ENCODE assay signal across 8 cellular contexts in the genomic region with DNA sequence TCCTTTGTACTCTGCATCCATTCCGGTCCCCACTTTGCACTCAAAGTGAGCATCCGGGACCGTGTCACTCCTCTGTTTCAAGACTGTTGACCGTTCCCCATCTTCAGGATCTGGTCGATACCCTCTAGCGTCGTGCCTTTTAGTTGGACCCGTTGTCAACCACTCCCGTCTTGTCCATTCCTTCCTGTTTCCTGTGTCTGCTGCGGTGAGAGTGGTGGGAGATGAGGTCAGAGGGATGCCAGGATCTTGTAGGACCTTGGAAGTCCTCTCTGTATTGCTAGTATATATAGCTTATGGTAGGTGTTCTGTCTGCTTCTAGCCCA. TPM values are rescaled to one million over a fixed set of nuclear protein-coding genes. Genes with fewer than 3 reads are reported as not detected.
DNase-seq lines count a peak whose midpoint lies in the region; ATAC-seq and TF ChIP-seq lines count a peak whose summit lies in the region.

No MANE protein-coding gene starts in this region.

- POLR2A ChIA-PET in activated CD4-positive, alpha-beta memory T cell treated with anti-CD3 and anti-CD28 coated beads, Interleukin-2, amount 10 ng/mL, durations not matched to agents 7 days and 5 days (lab: Charles Lee): interaction anchor here (0.7 to 1.7 kb wide), 8 partner anchors 15 to 204 kb away, joined by 3 to 6 read pairs (median 3); partner anchors contain the start of genes IRAK2, SEC13 and VHL

- peak overlapping the region; percentile 92 for H3K4me3 Mint-ChIP-seq in activated CD4-positive, alpha-beta memory T cell treated with anti-CD3 and anti-CD28 coated beads, Interleukin-2, amount 10 ng/mL, durations not matched to agents 7 days and 5 days

- peak; percentile 33 for DNase-seq in NOMO-1 treated with DMSO at 0.1 percent for 48 hours (lab: John Stamatoyannopoulos, UW; ENCODE audit: unreplicated experiment)
- DNase-seq in NOMO-1 treated with dmso at 0.1 percent for 144 hours (lab: John Stamatoyannopoulos, UW; ENCODE audit: unreplicated experiment): no peak
- DNase-seq in activated CD4-positive, alpha-beta memory T cell treated with anti-CD3 and anti-CD28 coated beads, Interleukin-2, amount 10 ng/mL, durations not matched to agents 7 days and 5 days: no peak
- no peak for DNase-seq in right atrium auricular region (ENCODE audit: low spot score)
- no peak for DNase-seq in sciatic nerve (ENCODE audit: low spot score)

- no peaks in the 10 kb centered on the region for H3K27me3 Mint-ChIP-seq in activated CD4-positive, alpha-beta memory T cell treated with anti-CD3 and anti-CD28 coated beads, Interleukin-2, amount 10 ng/mL, durations not matched to agents 7 days and 5 days

- H3K9me3 ChIP-seq in right atrium auricular region: no peaks in the 10 kb centered on the region

- H3K36me3 ChIP-seq in right atrium auricular region: no peaks in the 10 kb centered on the region

- peaks cover 28% of the 10 kb centered on the region for H3K36me3 Mint-ChIP-seq in activated CD4-positive, alpha-beta memory T cell treated with anti-CD3 and anti-CD28 coated beads, Interleukin-2, amount 10 ng/mL, durations not matched to agents 7 days and 5 days (ENCODE audit: low read depth)

- H3K4me3 ChIP-seq in right atrium auricular region: peak overlapping the region; percentile 91 to 95

- peaks cover 0 to 25% of the 10 kb centered on the region in 2 donors for H3K4me1 ChIP-seq in right atrium auricular region

- CTCF ChIA-PET in activated CD4-positive, alpha-beta memory T cell treated with anti-CD3 and anti-CD28 coated beads, Interleukin-2, amount 10 ng/mL, durations not matched to agents 7 days and 5 days (lab: Charles Lee): interaction anchor here (1.0 to 1.8 kb wide), 4 partner anchors 122 to 205 kb away, joined by 3 to 7 read pairs (median 4); partner anchors contain the start of genes SEC13 and TATDN2

- H3K9me3 Mint-ChIP-seq in activated CD4-positive, alpha-beta memory T cell treated with anti-CD3 and anti-CD28 coated beads, Interleukin-2, amount 10 ng/mL, durations not matched to agents 7 days and 5 days: no peaks in the 10 kb centered on the region

- H3K27ac ChIP-seq in right atrium auricular region: peak overlapping the region; percentile 76 to 83

- intact Hi-C loops in sciatic nerve (cut with DNase I): no loop called here

- peaks cover 45% of the 10 kb centered on the region for H3K4me1 Mint-ChIP-seq in activated CD4-positive, alpha-beta memory T cell treated with anti-CD3 and anti-CD28 coated beads, Interleukin-2, amount 10 ng/mL, durations not matched to agents 7 days and 5 days

- H3K27me3 ChIP-seq in right atrium auricular region: no peaks in the 10 kb centered on the region

- peak overlapping the region; percentile 88 for H3K27ac Mint-ChIP-seq in activated CD4-positive, alpha-beta memory T cell treated with anti-CD3 and anti-CD28 coated beads, Interleukin-2, amount 10 ng/mL, durations not matched to agents 7 days and 5 days

- ATAC-seq in HG03439 (IDR thresholded peaks at IDR 0.05; ENCODE audit: unreplicated experiment): peak; percentile 27
- ATAC-seq in sciatic nerve: peak; percentile 5
- ATAC-seq in HG02571 (IDR thresholded peaks at IDR 0.05; ENCODE audit: unreplicated experiment): no peak
- no peak for ATAC-seq in GM21367 (IDR thresholded peaks at IDR 0.05; ENCODE audit: unreplicated experiment)

- TF ChIP-seq CTCF in right atrium auricular region (IDR thresholded peaks at IDR 0.05): no peak

RNA-seq across cellular contexts. Expression of gene BRK1, which starts 0.6 kb away (rescaled TPM):
- total RNA-seq in activated CD4-positive, alpha-beta memory T cell treated with anti-CD3 and anti-CD28 coated beads, Interleukin-2, amount 10 ng/mL, durations not matched to agents 7 days and 5 days: 100 to 1,000 TPM; 117 to 118 TPM
- total RNA-seq in right atrium auricular region (10 to 100 TPM; 58.3 to 94.3 TPM), sciatic nerve (103 TPM)

RNA-seq across cellular contexts. Expression of gene FANCD2OS, which starts 8.0 kb away (rescaled TPM):
- not detected for total RNA-seq in activated CD4-positive, alpha-beta memory T cell treated with anti-CD3 and anti-CD28 coated beads, Interleukin-2, amount 10 ng/mL, durations not matched to agents 7 days and 5 days
- total RNA-seq in right atrium auricular region (not detected), sciatic nerve (not detected)

RNA-seq across cellular contexts. Expression of gene VHL, which starts 25.5 kb away (rescaled TPM):
- 10 to 100 TPM; 68.5 to 73.2 TPM for total RNA-seq in activated CD4-positive, alpha-beta memory T cell treated with anti-CD3 and anti-CD28 coated beads, Interleukin-2, amount 10 ng/mL, durations not matched to agents 7 days and 5 days
- total RNA-seq in right atrium auricular region: 10 to 100 TPM; 14.1 to 16.5 TPM
- total RNA-seq in sciatic nerve: 27.4 TPM

RNA-seq across cellular contexts. Expression of gene IRAK2, which starts 48.6 kb away (rescaled TPM):
- total RNA-seq in activated CD4-positive, alpha-beta memory T cell treated with anti-CD3 and anti-CD28 coated beads, Interleukin-2, amount 10 ng/mL, durations not matched to agents 7 days and 5 days: 1 to 10 TPM; 5.1 to 5.2 TPM
- 1 to 10 TPM; 1.1 to 2.8 TPM for total RNA-seq in right atrium auricular region
- 6.4 TPM for total RNA-seq in sciatic nerve

Comparison
In these comparisons a context has a peak if more than half of its experiments do, and no peak if none do; other contexts are left out.
1. ATAC-seq: peak in HG03439 (single experiment) and sciatic nerve (single experiment); none in HG02571 (single experiment) and GM21367 (single experiment).